Comparison of ENCODE assay signal across 8 cellular contexts in the genomic region with DNA sequence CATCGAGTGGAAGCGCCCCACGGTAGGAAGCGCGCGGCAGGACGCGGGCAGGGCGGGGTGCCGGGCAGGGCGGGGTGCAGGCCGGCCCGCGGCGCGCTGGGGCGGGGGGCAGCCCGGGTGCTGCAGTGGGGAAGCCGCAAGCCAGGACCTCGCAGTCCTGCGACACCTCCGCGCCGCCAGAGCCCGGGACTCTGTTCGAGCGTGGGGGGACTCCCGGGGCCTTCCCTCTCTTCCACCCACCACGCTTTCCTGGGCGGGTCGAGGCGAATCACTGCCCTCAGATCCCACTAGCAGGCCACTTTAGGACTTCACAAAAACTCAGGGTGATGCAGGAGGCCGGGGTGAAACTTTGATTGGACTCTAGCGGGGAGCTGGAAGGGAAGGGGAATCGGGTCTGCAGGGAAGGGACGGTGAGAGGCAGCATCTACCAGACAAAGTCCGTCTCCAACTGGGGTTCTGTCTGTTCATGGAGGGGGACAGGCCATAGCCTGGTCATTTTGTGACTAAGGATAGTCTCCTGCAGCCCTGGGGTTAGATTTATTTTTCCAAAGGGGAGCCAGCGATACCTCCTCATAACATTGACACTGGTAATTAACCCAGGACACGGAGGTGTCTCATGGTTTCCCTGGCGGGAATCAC. TPM values are rescaled to one million over a fixed set of nuclear protein-coding genes. Genes with fewer than 3 reads are reported as not detected.
DNase-seq lines count a peak whose midpoint lies in the region; ATAC-seq and TF ChIP-seq lines count a peak whose summit lies in the region.

No MANE protein-coding gene starts in this region.

- peak overlapping the region; percentile 88 for H3K27ac Mint-ChIP-seq in activated T-helper 1 cell treated with anti-CD3 and anti-CD28 coated beads, Interleukin-12 subunit alpha, Interleukin-12 subunit beta, Interleukin-2, Interleukin-4 antibody, amounts not matched to agents 30 ng/mL and 10 ng/mL and 1 ng/mL, durations not matched to agents 14 hours and 24 hours and 36 hours

- peak overlapping the region; percentile 22 for H2BK20ac ChIP-seq in IMR-90 (ENCODE audit: low read depth, low read length)

- DNase-seq in COLO668 (lab: John Stamatoyannopoulos, UW; ENCODE audit: unreplicated experiment) = peak; percentile 71
- DNase-seq in IMR-90 = no peak
- DNase-seq in activated T-helper 1 cell treated with anti-CD3 and anti-CD28 coated beads, Interleukin-12 subunit alpha, Interleukin-12 subunit beta, Interleukin-2, Interleukin-4 antibody, amounts not matched to agents 30 ng/mL and 10 ng/mL and 1 ng/mL, durations not matched to agents 14 hours and 24 hours and 36 hours (ENCODE audit: low spot score) = peak; percentile 33
- no peak for DNase-seq in fibroblast of villous mesenchyme (ENCODE audit: low read depth)
- no peak for DNase-seq in omental fat pad (ENCODE audit: low spot score)
- no peak for DNase-seq in NCI-H510A (lab: John Stamatoyannopoulos, UW)
- no peak for DNase-seq in hepatic stellate cell (ENCODE audit: low spot score)

- H4K20me1 ChIP-seq in IMR-90 (ENCODE audit: insufficient read depth, low read length) = peaks cover 32% of the 10 kb centered on the region

- peaks cover 62% of the 10 kb centered on the region for H3K4me1 Mint-ChIP-seq in activated T-helper 1 cell treated with anti-CD3 and anti-CD28 coated beads, Interleukin-12 subunit alpha, Interleukin-12 subunit beta, Interleukin-2, Interleukin-4 antibody, amounts not matched to agents 30 ng/mL and 10 ng/mL and 1 ng/mL, durations not matched to agents 14 hours and 24 hours and 36 hours (ENCODE audit: low read depth)

- H2BK120ac ChIP-seq in IMR-90 (ENCODE audit: low read depth, low read length) = peak overlapping the region; percentile 85

- H2BK5ac ChIP-seq in IMR-90 (ENCODE audit: low read depth, low read length, poor library complexity, severe bottlenecking) = peak overlapping the region; percentile 99

- CTCF ChIA-PET in IMR-90 (lab: Yijun Ruan, JAX) = interaction anchor here (1.2 to 3.5 kb wide), 2 partner anchors 17 to 37 kb away, joined by 3 to 21 read pairs; no protein-coding TSS in a partner anchor

- dilution Hi-C loops in IMR-90 (cut with HindIII; ENCODE audit: low sequenced_read_pairs, unreplicated experiment) = no loop called here

- BruUV-seq in IMR-90 (replicated peaks; lab: Mats Ljungman, UMichigan) = no TSS peak

- 0% methylated on average over 3 of the region's 40 CpGs; no CpG with 5 or more reads in 1 of the 2 experiments for WGBS in IMR-90 (ENCODE audit: extremely low coverage in 2 of 2, insufficient read length in 1 of 2), 2 experiments

- ATAC-seq in GM21526 (IDR thresholded peaks at IDR 0.05; ENCODE audit: low FRiP score, unreplicated experiment) (peak; percentile 20), IMR-90 (ENCODE audit: low read depth) (peak; percentile 8), omental fat pad (ENCODE audit: low FRiP score) (peak; percentile 31)

- H3K56ac ChIP-seq in IMR-90 (ENCODE audit: extremely low read depth, insufficient read depth, low read length) = peak overlapping the region; percentile 96

- H3K4ac ChIP-seq in IMR-90 (ENCODE audit: low read depth, low read length) = peak overlapping the region; percentile 97

- no peak for TF ChIP-seq POLR2A in IMR-90 (IDR thresholded peaks at IDR 0.05; ENCODE audit: low read depth, low read length)

- H3K27me3 ChIP-seq in IMR-90 (ENCODE audit: control insufficient read depth, insufficient read depth, low read length) = no peaks in the 10 kb centered on the region

- peaks cover 16% of the 10 kb centered on the region for H3K9me1 ChIP-seq in IMR-90 (ENCODE audit: insufficient read depth, low read length)

- peak overlapping the region; percentile 85 for H2AFZ ChIP-seq in IMR-90 (replicated peaks; ENCODE audit: low read length, poor library complexity)

- intact Hi-C loops in IMR-90 (cut with micrococcal nuclease) = loop anchor here (1.0 kb wide), 2 partner anchors 8 to 36 kb away; no protein-coding TSS in a partner anchor
- intact Hi-C loops in activated T-helper 1 cell treated with anti-CD3 and anti-CD28 coated beads, Interleukin-12 subunit alpha, Interleukin-12 subunit beta, Interleukin-2, Interleukin-4 antibody, amounts not matched to agents 30 ng/mL and 10 ng/mL and 1 ng/mL, durations not matched to agents 14 hours and 24 hours and 36 hours (cut with micrococcal nuclease) = loop anchor here (1.0 to 10.0 kb wide), 6 partner anchors 10 to 998 kb away; a partner anchor contains a TSS

- peak overlapping the region; percentile 3; the same call in 1 of the 3 replicates for H2BK15ac ChIP-seq in IMR-90 (ENCODE audit: low read depth, low read length)

- no peaks in the 10 kb centered on the region for H3K9me3 ChIP-seq in IMR-90 (ENCODE audit: control insufficient read depth, insufficient read depth, low read length)

- H3K36me3 ChIP-seq in IMR-90 (ENCODE audit: control insufficient read depth, insufficient read depth, low read length) = peaks cover 14% of the 10 kb centered on the region

- H3K9me3 Mint-ChIP-seq in activated T-helper 1 cell treated with anti-CD3 and anti-CD28 coated beads, Interleukin-12 subunit alpha, Interleukin-12 subunit beta, Interleukin-2, Interleukin-4 antibody, amounts not matched to agents 30 ng/mL and 10 ng/mL and 1 ng/mL, durations not matched to agents 14 hours and 24 hours and 36 hours = no peaks in the 10 kb centered on the region

- peak overlapping the region; percentile 80 for H3K4me3 Mint-ChIP-seq in activated T-helper 1 cell treated with anti-CD3 and anti-CD28 coated beads, Interleukin-12 subunit alpha, Interleukin-12 subunit beta, Interleukin-2, Interleukin-4 antibody, amounts not matched to agents 30 ng/mL and 10 ng/mL and 1 ng/mL, durations not matched to agents 14 hours and 24 hours and 36 hours

- TF ChIP-seq CTCF in IMR-90 (conservative IDR thresholded peaks at IDR 0.05; ENCODE audit: low read depth, low read length) = no peak
- no peak for TF ChIP-seq CTCF in fibroblast of villous mesenchyme (IDR thresholded peaks at IDR 0.05; ENCODE audit: insufficient read depth, low read depth, low read length)
- TF ChIP-seq CTCF in omental fat pad (IDR thresholded peaks at IDR 0.05) = no peak

- peak overlapping the region; percentile 95 for H3K14ac ChIP-seq in IMR-90 (replicated peaks; ENCODE audit: low read depth, low read length)

- H4K8ac ChIP-seq in IMR-90 (ENCODE audit: low read depth in 2 of 2, low read length in 2 of 2) = peak overlapping the region; percentile 83 to 89

- peak overlapping the region; percentile 98 for H3K23ac ChIP-seq in IMR-90 (ENCODE audit: low read depth, low read length)

- no peak for TF ChIP-seq RAD21 in IMR-90 (IDR thresholded peaks at IDR 0.05; ENCODE audit: low read length)

- peak overlapping the region; percentile 99 for H2AK9ac ChIP-seq in IMR-90 (replicated peaks; ENCODE audit: low read depth, low read length, poor library complexity)

- peak overlapping the region; percentile 90 for H4K5ac ChIP-seq in IMR-90 (ENCODE audit: low read depth, low read length)

- H3K27ac ChIP-seq in IMR-90 (ENCODE audit: insufficient read depth, low read length) = peak overlapping the region; percentile 99

- peak overlapping the region; percentile 93 for H3K18ac ChIP-seq in IMR-90 (ENCODE audit: low read depth, low read length)

- H3K4me3 ChIP-seq in IMR-90 (ENCODE audit: insufficient read depth, low read depth, low read length) = peak overlapping the region; percentile 99
- H3K4me3 ChIP-seq in fibroblast of villous mesenchyme (ENCODE audit: low read depth, low read length) = peak overlapping the region; percentile 87

- H3K79me1 ChIP-seq in IMR-90 (ENCODE audit: low read depth in 1 of 2, low read length in 2 of 2) = peaks cover 15 to 62% of the 10 kb centered on the region in 2 experiments; a peak in 3 of 4 replicates

- POLR2A ChIA-PET in IMR-90 (lab: Charles Lee; ENCODE audit: unreplicated experiment) = interaction anchor here (0.6 kb wide), 1 partner anchor 999 kb away, joined by 27 read pairs; no protein-coding TSS in a partner anchor

- peak overlapping the region; percentile 90 for H3K4me2 ChIP-seq in IMR-90 (ENCODE audit: low read depth, low read length)

- H3K4me1 ChIP-seq in IMR-90 (ENCODE audit: control insufficient read depth, insufficient read depth, low read length) = peaks cover 34% of the 10 kb centered on the region

- H3K27me3 Mint-ChIP-seq in activated T-helper 1 cell treated with anti-CD3 and anti-CD28 coated beads, Interleukin-12 subunit alpha, Interleukin-12 subunit beta, Interleukin-2, Interleukin-4 antibody, amounts not matched to agents 30 ng/mL and 10 ng/mL and 1 ng/mL, durations not matched to agents 14 hours and 24 hours and 36 hours (ENCODE audit: insufficient read depth) = peaks cover 2% of the 10 kb centered on the region

- H2AK5ac ChIP-seq in IMR-90 (ENCODE audit: low read depth, low read length) = peak overlapping the region; percentile 78

- in situ Hi-C loops in IMR-90 (cut with MboI; ENCODE audit: low sequenced_read_pairs) = no loop called here

- H3K36me3 Mint-ChIP-seq in activated T-helper 1 cell treated with anti-CD3 and anti-CD28 coated beads, Interleukin-12 subunit alpha, Interleukin-12 subunit beta, Interleukin-2, Interleukin-4 antibody, amounts not matched to agents 30 ng/mL and 10 ng/mL and 1 ng/mL, durations not matched to agents 14 hours and 24 hours and 36 hours (ENCODE audit: low read depth) = peaks cover 12% of the 10 kb centered on the region

- H3K9ac ChIP-seq in IMR-90 (ENCODE audit: low read depth, low read length) = peak overlapping the region; percentile 96

- peak overlapping the region; percentile 90 for H4K91ac ChIP-seq in IMR-90 (ENCODE audit: insufficient read depth, low read depth, low read length)

TF ChIP-seq in IMR-90, 13 proteins besides CTCF, POLR2A, EP300 and RAD21 (continues in another document):
- TF ChIP-seq FOS (IDR thresholded peaks at IDR 0.05; ENCODE audit: low read depth, low read length) (no peak), CEBPB (IDR thresholded peaks at IDR 0.05; ENCODE audit: low read depth, low read length) (no peak)

RNA-seq across cellular contexts. Expression of a gene that starts 0.6 kb away (rescaled TPM):
- total RNA-seq in IMR-90 (2012; rRNA removed) (430 and 460 TPM in 2 replicates), fibroblast of villous mesenchyme (408 and 512 TPM in 2 replicates), omental fat pad (100 to 1,000 TPM; 171 to 314 (median 229) TPM)
- 333 and 339 TPM in 2 replicates for polyA plus RNA-seq in IMR-90 (2012; rRNA removed)
- polyA plus RNA-seq in IMR-90 (2012; cell fraction: cytosol; rRNA removed) = 193 and 197 TPM in 2 replicates
- 292 and 717 TPM in 2 replicates for polyA plus RNA-seq in IMR-90 (2012; cell fraction: nucleus; rRNA removed; ENCODE audit: low replicate concordance)
- 66.3 and 70.4 TPM in 2 replicates for total RNA-seq in activated T-helper 1 cell treated with anti-CD3 and anti-CD28 coated beads, Interleukin-12 subunit alpha, Interleukin-12 subunit beta, Interleukin-2, Interleukin-4 antibody, amounts not matched to agents 30 ng/mL and 10 ng/mL and 1 ng/mL, durations not matched to agents 14 hours and 24 hours and 36 hours

RNA-seq across cellular contexts. Expression of a gene that starts 47.5 kb away (rescaled TPM):
- total RNA-seq in IMR-90 (2012; rRNA removed) (not detected in 2 replicates), fibroblast of villous mesenchyme (not detected in 2 replicates), omental fat pad (not detected)
- not detected in 2 replicates for polyA plus RNA-seq in IMR-90 (2012; rRNA removed)
- polyA plus RNA-seq in IMR-90 (2012; cell fraction: cytosol; rRNA removed) = not detected in 2 replicates
- 0.08 TPM in 1 of 2 replicates, not detected in the other for polyA plus RNA-seq in IMR-90 (2012; cell fraction: nucleus; rRNA removed; ENCODE audit: low replicate concordance)
- total RNA-seq in activated T-helper 1 cell treated with anti-CD3 and anti-CD28 coated beads, Interleukin-12 subunit alpha, Interleukin-12 subunit beta, Interleukin-2, Interleukin-4 antibody, amounts not matched to agents 30 ng/mL and 10 ng/mL and 1 ng/mL, durations not matched to agents 14 hours and 24 hours and 36 hours = not detected in 2 replicates

Comparison
In these comparisons a context has a peak if more than half of its experiments do, and no peak if none do; other contexts are left out.
1. DNase-seq: peak in COLO668 (single experiment) and activated T-helper 1 cell treated with anti-CD3 and anti-CD28 coated beads, Interleukin-12 subunit alpha, Interleukin-12 subunit beta, Interleukin-2, Interleukin-4 antibody, amounts not matched to agents 30 ng/mL and 10 ng/mL and 1 ng/mL, durations not matched to agents 14 hours and 24 hours and 36 hours (single experiment); none in IMR-90 (single experiment), fibroblast of villous mesenchyme (single experiment), omental fat pad (single experiment), NCI-H510A (single experiment) and hepatic stellate cell (single experiment).
2. Peak in every context shown above with its lines, with median percentiles within 50 percentile points of each other: ATAC-seq.